14 cellular contexts compared by ENCODE assay signal in genomic region chr13:48750588-48751383, GRCh38.
DNase-seq lines count a peak whose midpoint lies in the region; ATAC-seq, FAIRE-seq and TF ChIP-seq lines count a peak whose summit lies in the region.
"Had no signal": no experiment of that assay in that cellular context is flagged by ENCODE, and none has a peak within 500 bp of the region (broad histone marks: within the 10 kb centered on the region; RNA-seq: fewer than 3 reads in every experiment).

No MANE protein-coding gene starts in this region.

- H3K4me1 ChIP-seq in GM23338 (ENCODE audit: insufficient read depth) = no peaks in the 10 kb centered on the region
- H3K4me1 ChIP-seq in colonic mucosa = no peaks in the 10 kb centered on the region
- H3K4me1 ChIP-seq in left lung = peaks cover 0 to 4% of the 10 kb centered on the region in 2 donors
- H3K4me1 ChIP-seq in neuronal stem cell (ENCODE audit: control insufficient read depth in 2 of 2, insufficient read depth in 1 of 2, low read depth in 1 of 2, low read length in 2 of 2) = no peaks in the 10 kb centered on the region

- H3K27me3 ChIP-seq in GM23338 (ENCODE audit: insufficient read depth) = no peaks in the 10 kb centered on the region
- H3K27me3 ChIP-seq in colonic mucosa = no peaks in the 10 kb centered on the region
- H3K27me3 ChIP-seq in left lung = no peaks in the 10 kb centered on the region
- peaks cover 0 to 4% (median 0%) of the 10 kb centered on the region in 3 experiments for H3K27me3 ChIP-seq in neuronal stem cell (ENCODE audit: control insufficient read depth in 3 of 3, insufficient read depth in 3 of 3, low read depth in 1 of 3, low read length in 3 of 3)

- H2AFZ ChIP-seq in GM23338 (peak overlapping the region; percentile 56), neuronal stem cell (ENCODE audit: low read length) (no peak overlapping the region)

- H3K36me3 ChIP-seq in GM23338 (ENCODE audit: insufficient read depth) (no peaks in the 10 kb centered on the region), colonic mucosa (no peaks in the 10 kb centered on the region), left lung (no peaks in the 10 kb centered on the region), neuronal stem cell (replicated peaks in 1 of 2; ENCODE audit: control insufficient read depth in 2 of 2, insufficient read depth in 2 of 2, low read length in 2 of 2) (no peaks in the 10 kb centered on the region)

- no peak for FAIRE-seq in H54 (lab: Jason Lieb, UNC)
- FAIRE-seq in urothelium cell line (lab: Jason Lieb, UNC) = no peak

- no peak overlapping the region for H3K4ac ChIP-seq in neuronal stem cell (ENCODE audit: low read length)

- H3F3A ChIP-seq in GM23338 (replicated peaks; ENCODE audit: low read depth) = no peaks in the 10 kb centered on the region

- H3K27me3 Mint-ChIP-seq in GM23338 (ENCODE audit: insufficient read depth, low read depth, poor library complexity) = peaks cover 4% of the 10 kb centered on the region
- H3K27me3 Mint-ChIP-seq in stimulated activated memory B cell treated with anti-CD40 and anti-IgM and Interleukin-4, amounts not matched to agents 10 μg/mL and 1 μg/mL and 100 μg/mL, for 72 hours = peaks cover 20% of the 10 kb centered on the region
- H3K27me3 Mint-ChIP-seq: activated CD4-positive, alpha-beta T cell treated with anti-CD3 and anti-CD28 coated beads, Interleukin-2, amount 10 ng/mL, durations not matched to agents 24 days and 14 days; activated naive CD4-positive, alpha-beta T cell treated with anti-CD3 and anti-CD28 coated beads, Interleukin-2, amount 50 U/mL, for 24 hours had no signal

- H3K36me3 Mint-ChIP-seq in GM23338 (ENCODE audit: low read depth) = peaks cover 7% of the 10 kb centered on the region; the same call in 2 of the 3 replicates
- H3K36me3 Mint-ChIP-seq in stimulated activated memory B cell treated with anti-CD40 and anti-IgM and Interleukin-4, amounts not matched to agents 10 μg/mL and 1 μg/mL and 100 μg/mL, for 72 hours = no peaks in the 10 kb centered on the region

- no peak overlapping the region for H3K4me3 Mint-ChIP-seq in GM23338
- no peak overlapping the region for H3K4me3 Mint-ChIP-seq in stimulated activated memory B cell treated with anti-CD40 and anti-IgM and Interleukin-4, amounts not matched to agents 10 μg/mL and 1 μg/mL and 100 μg/mL, for 72 hours
- H3K4me3 Mint-ChIP-seq: activated CD4-positive, alpha-beta T cell treated with anti-CD3 and anti-CD28 coated beads, Interleukin-2, amount 10 ng/mL, durations not matched to agents 24 days and 14 days; activated naive CD4-positive, alpha-beta T cell treated with anti-CD3 and anti-CD28 coated beads, Interleukin-2, amount 50 U/mL, for 24 hours had no signal

- H3K27ac ChIP-seq in GM23338 (ENCODE audit: low read depth) (no peak overlapping the region), colonic mucosa (no peak overlapping the region), left lung (no peak overlapping the region), neuronal stem cell (replicated peaks; ENCODE audit: low read length) (no peak overlapping the region)

- TF ChIP-seq POLR2A in H54 (IDR thresholded peaks at IDR 0.05; ENCODE audit: low read depth, low read length) = no peak

- H2BK5ac ChIP-seq in neuronal stem cell (ENCODE audit: low read length) = no peak overlapping the region

- H2AK5ac ChIP-seq in neuronal stem cell (ENCODE audit: low read depth, low read length) = no peak overlapping the region

- no peak overlapping the region for H3K14ac ChIP-seq in neuronal stem cell (ENCODE audit: low read length)

- no peaks in the 10 kb centered on the region for H3K79me1 ChIP-seq in neuronal stem cell (ENCODE audit: low read depth, low read length)

- no peak overlapping the region for H3K23ac ChIP-seq in neuronal stem cell (ENCODE audit: low read depth, low read length, poor library complexity)

- H3K4me2 ChIP-seq in GM23338 (no peak overlapping the region), neuronal stem cell (ENCODE audit: insufficient read depth, low read length, poor library complexity, severe bottlenecking) (no peak overlapping the region)

- H4K20me1 ChIP-seq in GM23338 (replicated peaks; ENCODE audit: insufficient read depth) = no peaks in the 10 kb centered on the region

- H3K9me3 Mint-ChIP-seq in GM23338 = peaks cover 11% of the 10 kb centered on the region
- peaks cover 6% of the 10 kb centered on the region for H3K9me3 Mint-ChIP-seq in stimulated activated memory B cell treated with anti-CD40 and anti-IgM and Interleukin-4, amounts not matched to agents 10 μg/mL and 1 μg/mL and 100 μg/mL, for 72 hours
- H3K9me3 Mint-ChIP-seq: activated CD4-positive, alpha-beta T cell treated with anti-CD3 and anti-CD28 coated beads, Interleukin-2, amount 10 ng/mL, durations not matched to agents 24 days and 14 days; activated naive CD4-positive, alpha-beta T cell treated with anti-CD3 and anti-CD28 coated beads, Interleukin-2, amount 50 U/mL, for 24 hours had no signal

- H3K18ac ChIP-seq in neuronal stem cell (ENCODE audit: low read length) = no peak overlapping the region

- no peak overlapping the region for H4K91ac ChIP-seq in neuronal stem cell (ENCODE audit: low read depth, low read length, poor library complexity)

- no peak for TF ChIP-seq CTCF in GM23338 (conservative IDR thresholded peaks at IDR 0.05; ENCODE audit: low read depth in 2 of 2)
- no peak for TF ChIP-seq CTCF in colonic mucosa (IDR thresholded peaks at IDR 0.05)
- no peak for TF ChIP-seq CTCF in left lung (IDR thresholded peaks at IDR 0.05)

- H3K79me2 ChIP-seq in GM23338 (replicated peaks; ENCODE audit: insufficient read depth) = no peaks in the 10 kb centered on the region

- H2BK120ac ChIP-seq in neuronal stem cell (ENCODE audit: low read depth, low read length) = no peak overlapping the region

- ATAC-seq in GM23338 (no peak), left lung (peak; percentile 50), GM19328 (IDR thresholded peaks at IDR 0.05; ENCODE audit: unreplicated experiment) (no peak)
- no peak for ATAC-seq in stimulated activated memory B cell treated with anti-CD40 and anti-IgM and Interleukin-4, amounts not matched to agents 10 μg/mL and 1 μg/mL and 100 μg/mL, for 72 hours

- no peak overlapping the region for H2BK15ac ChIP-seq in neuronal stem cell (ENCODE audit: low read length)

- no peak overlapping the region for H3K27ac Mint-ChIP-seq in GM23338
- peak overlapping the region; percentile 36 for H3K27ac Mint-ChIP-seq in stimulated activated memory B cell treated with anti-CD40 and anti-IgM and Interleukin-4, amounts not matched to agents 10 μg/mL and 1 μg/mL and 100 μg/mL, for 72 hours

- H3K4me3 ChIP-seq in GM23338 (no peak overlapping the region), colonic mucosa (no peak overlapping the region), left lung (no peak overlapping the region), neuronal stem cell (ENCODE audit: low read length in 2 of 2) (no peak overlapping the region)

- no peak overlapping the region for H2BK12ac ChIP-seq in neuronal stem cell (ENCODE audit: low read length)

- no CpG with 5 or more reads among the region's 9 CpGs for WGBS in neuronal stem cell (ENCODE audit: extremely low coverage in 2 of 2, insufficient read length in 2 of 2, insufficient replicate concordance in 1 of 2), 2 donors

- peaks cover 5% of the 10 kb centered on the region; the same call in 2 of the 3 replicates for H3K4me1 Mint-ChIP-seq in GM23338
- peaks cover 11% of the 10 kb centered on the region for H3K4me1 Mint-ChIP-seq in stimulated activated memory B cell treated with anti-CD40 and anti-IgM and Interleukin-4, amounts not matched to agents 10 μg/mL and 1 μg/mL and 100 μg/mL, for 72 hours

- DNase-seq in GM23338 (ENCODE audit: low spot score) (no peak), colonic mucosa (peak; percentile 24), left lung (no peak), neuronal stem cell (ENCODE audit: low spot score) (no peak), H54 (ENCODE audit: insufficient read length, low spot score) (no peak), urothelium cell line (ENCODE audit: low spot score) (no peak)
- DNase-seq: activated CD4-positive, alpha-beta T cell treated with anti-CD3 and anti-CD28 coated beads, Interleukin-2, amount 10 ng/mL, durations not matched to agents 24 days and 14 days; COR-L47; kidney glomerular epithelial cell; NCI-H82; retina had no signal

- H3K9me2 ChIP-seq in GM23338 (ENCODE audit: insufficient read depth) = no peaks in the 10 kb centered on the region

- intact Hi-C loops in colonic mucosa (cut with DNase I) (no loop called here), left lung (cut with DNase I) (no loop called here)

- H3K9me3 ChIP-seq in colonic mucosa (no peaks in the 10 kb centered on the region), left lung (no peaks in the 10 kb centered on the region), neuronal stem cell (replicated peaks in 1 of 2; ENCODE audit: control insufficient read depth in 2 of 2, insufficient read depth in 1 of 2, low read depth in 1 of 2, low read length in 2 of 2) (no peaks in the 10 kb centered on the region)

- no peak overlapping the region for H3K9ac ChIP-seq in colonic mucosa (ENCODE audit: low read depth in 2 of 2, low read length in 2 of 2)
- H3K9ac ChIP-seq in neuronal stem cell (ENCODE audit: low read depth, low read length, poor library complexity) = no peak overlapping the region

- no peak overlapping the region for H4K8ac ChIP-seq in neuronal stem cell (ENCODE audit: low read depth, low read length)

TF ChIP-seq in GM23338, 12 proteins besides CTCF, POLR2A, EP300 and RAD21 (continues in another document):
- TF ChIP-seq NANOG (IDR thresholded peaks at IDR 0.05; ENCODE audit: borderline replicate concordance) (no peak), EZH2 (IDR thresholded peaks at IDR 0.05; ENCODE audit: low read depth, unreplicated experiment) (no peak), CREB1 (CRISPR knock-in tag; IDR thresholded peaks at IDR 0.05; ENCODE audit: low read depth) (no peak), EZH2phosphoT487 (IDR thresholded peaks at IDR 0.05; ENCODE audit: unreplicated experiment) (no peak), ETS1 (IDR thresholded peaks at IDR 0.05) (no peak), ZNF114 (CRISPR knock-in tag; IDR thresholded peaks at IDR 0.05) (no peak), STAT1 (IDR thresholded peaks at IDR 0.05; ENCODE audit: unreplicated experiment) (no peak), JUNB (IDR thresholded peaks at IDR 0.05; ENCODE audit: unreplicated experiment) (no peak), ZNF331 (CRISPR knock-in tag; IDR thresholded peaks at IDR 0.05; ENCODE audit: low read depth) (no peak)
